Comparison of ENCODE assay signal across 9 cellular contexts in the genomic region with DNA sequence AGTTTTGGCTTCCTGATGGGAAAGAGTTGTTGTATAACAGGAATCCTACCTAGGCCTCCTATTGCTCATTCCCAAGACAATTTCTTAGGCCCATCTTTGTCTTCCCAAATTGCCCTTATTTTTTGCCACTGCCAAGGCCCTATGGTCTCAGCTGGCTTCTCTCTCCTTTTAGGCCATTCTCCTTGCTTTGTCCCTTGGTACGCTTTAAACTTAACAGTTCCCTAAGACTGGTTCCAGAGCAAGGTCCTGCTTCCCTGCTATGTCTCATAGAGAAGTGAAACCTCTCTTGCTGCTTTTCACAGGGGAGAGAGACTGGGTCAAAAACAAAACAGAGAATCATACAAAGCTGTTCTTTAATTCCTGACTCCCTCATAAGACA.
A peak's percentile ranks its signal among the peaks of the same experiment; 100 is the strongest.
DNase-seq lines count a peak whose midpoint lies in the region; ATAC-seq and TF ChIP-seq lines count a peak whose summit lies in the region.
"Had no signal": no experiment of that assay in that cellular context is flagged by ENCODE, and none has a peak within 500 bp of the region (broad histone marks: within the 10 kb centered on the region; RNA-seq: fewer than 3 reads in every experiment).

No MANE protein-coding gene starts in this region.

- H3K4me3 Mint-ChIP-seq in activated T-cell treated with anti-CD3 and anti-CD28 coated beads, Interleukin-2, amount 50 U/mL, for 24 hours = peak overlapping the region; percentile 5
- H3K4me3 Mint-ChIP-seq in activated naive CD8-positive, alpha-beta T cell treated with anti-CD3 and anti-CD28 coated beads, Interleukin-2, amount 50 U/mL, for 24 hours = peak overlapping the region; percentile 4

- H3K36me3 ChIP-seq in thoracic aorta = no peaks in the 10 kb centered on the region

- peak overlapping the region; percentile 13 to 14 for H3K27ac ChIP-seq in thoracic aorta

- no peaks in the 10 kb centered on the region for H3K27me3 Mint-ChIP-seq in activated T-cell treated with anti-CD3 and anti-CD28 coated beads, Interleukin-2, amount 50 U/mL, for 24 hours
- no peaks in the 10 kb centered on the region for H3K27me3 Mint-ChIP-seq in activated naive CD8-positive, alpha-beta T cell treated with anti-CD3 and anti-CD28 coated beads, Interleukin-2, amount 50 U/mL, for 24 hours

- no peak for TF ChIP-seq CTCF in thoracic aorta (IDR thresholded peaks at IDR 0.05)

- ATAC-seq in HG02981 (IDR thresholded peaks at IDR 0.05; ENCODE audit: unreplicated experiment) (peak; percentile 53), thoracic aorta (ENCODE audit: insufficient number of reproducible peaks, low FRiP score, low read depth) (no peak), HG02938 (IDR thresholded peaks at IDR 0.05; ENCODE audit: unreplicated experiment) (no peak)
- no peak for ATAC-seq in activated naive CD8-positive, alpha-beta T cell treated with anti-CD3 and anti-CD28 coated beads, Interleukin-2, amount 50 U/mL, for 24 hours

- H3K9me3 Mint-ChIP-seq in activated T-cell treated with anti-CD3 and anti-CD28 coated beads, Interleukin-2, amount 50 U/mL, for 24 hours = peaks cover 9% of the 10 kb centered on the region
- H3K9me3 Mint-ChIP-seq in activated naive CD8-positive, alpha-beta T cell treated with anti-CD3 and anti-CD28 coated beads, Interleukin-2, amount 50 U/mL, for 24 hours = peaks cover 7% of the 10 kb centered on the region

- DNase-seq in activated T-cell treated with anti-CD3 and anti-CD28 coated beads, Interleukin-2, amount 50 U/mL, for 24 hours = no peak
- no peak for DNase-seq in activated T-cell treated with anti-CD3 and anti-CD28 coated beads, Interleukin-2, amount 50 U/mL, for 48 hours
- DNase-seq in activated naive CD8-positive, alpha-beta T cell treated with anti-CD3 and anti-CD28 coated beads, Interleukin-2, amount 50 U/mL, for 24 hours = no peak
- DNase-seq in thoracic aorta (ENCODE audit: low spot score) (no peak), SKM-1 treated with dmso at 0.1 percent for 144 hours (lab: John Stamatoyannopoulos, UW; ENCODE audit: unreplicated experiment) (no peak), NCI-H187 (lab: John Stamatoyannopoulos, UW) (no peak)
- DNase-seq: mesendoderm had no signal

- no peak overlapping the region for H3K4me3 ChIP-seq in thoracic aorta

- no peaks in the 10 kb centered on the region for H3K9me3 ChIP-seq in thoracic aorta

- no peaks in the 10 kb centered on the region for H3K27me3 ChIP-seq in thoracic aorta (replicated peaks; ENCODE audit: insufficient read depth)

- peak overlapping the region; percentile 87 for H3K27ac Mint-ChIP-seq in activated T-cell treated with anti-CD3 and anti-CD28 coated beads, Interleukin-2, amount 50 U/mL, for 24 hours
- peak overlapping the region; percentile 74 for H3K27ac Mint-ChIP-seq in activated naive CD8-positive, alpha-beta T cell treated with anti-CD3 and anti-CD28 coated beads, Interleukin-2, amount 50 U/mL, for 24 hours

- peaks cover 27 to 47% of the 10 kb centered on the region in 2 donors for H3K4me1 ChIP-seq in thoracic aorta (ENCODE audit: control insufficient read depth in 1 of 2, low read depth in 2 of 2)

- H3K4me1 Mint-ChIP-seq in activated T-cell treated with anti-CD3 and anti-CD28 coated beads, Interleukin-2, amount 50 U/mL, for 24 hours (ENCODE audit: low read depth) = peaks cover 61% of the 10 kb centered on the region
- peaks cover 61% of the 10 kb centered on the region for H3K4me1 Mint-ChIP-seq in activated naive CD8-positive, alpha-beta T cell treated with anti-CD3 and anti-CD28 coated beads, Interleukin-2, amount 50 U/mL, for 24 hours

- H3K36me3 Mint-ChIP-seq in activated T-cell treated with anti-CD3 and anti-CD28 coated beads, Interleukin-2, amount 50 U/mL, for 24 hours (ENCODE audit: low read depth) = peaks cover under 1% of the 10 kb centered on the region
- peaks cover under 1% of the 10 kb centered on the region for H3K36me3 Mint-ChIP-seq in activated naive CD8-positive, alpha-beta T cell treated with anti-CD3 and anti-CD28 coated beads, Interleukin-2, amount 50 U/mL, for 24 hours (ENCODE audit: low read depth)
